38 cellular contexts compared by ENCODE assay signal in genomic region chr16:49862694-49863093, GRCh38. TPM values are rescaled to one million over a fixed set of nuclear protein-coding genes. Genes with fewer than 3 reads are reported as not detected.
"Had no signal": no experiment of that assay in that cellular context is flagged by ENCODE, and none has a peak within 500 bp of the region (broad histone marks: within the 10 kb centered on the region; RNA-seq: fewer than 3 reads in every experiment).

No MANE protein-coding gene starts in this region.

- H3K9me3 Mint-ChIP-seq: activated naive CD4-positive, alpha-beta T cell treated with anti-CD3 and anti-CD28 coated beads for 36 hours; activated naive CD4-positive, alpha-beta T cell treated with anti-CD3 and anti-CD28 coated beads, Interleukin-2, amount 10 ng/mL, durations not matched to agents 7 days and 5 days; activated naive CD4-positive, alpha-beta T cell treated with anti-CD3 and anti-CD28 coated beads, Interleukin-2, amount 50 U/mL, for 24 hours; activated naive CD4-positive, alpha-beta T cell treated with anti-CD3 and anti-CD28 coated beads, Interleukin-2, amount 50 U/mL, for 72 hours; activated naive CD8-positive, alpha-beta T cell treated with anti-CD3 and anti-CD28 coated beads for 36 hours; activated naive CD8-positive, alpha-beta T cell treated with anti-CD3 and anti-CD28 coated beads, Interleukin-2, amount 10 ng/mL, durations not matched to agents 7 days and 5 days; activated naive CD8-positive, alpha-beta T cell treated with anti-CD3 and anti-CD28 coated beads, Interleukin-2, amount 50 U/mL, for 24 hours; activated T-cell treated with anti-CD3 and anti-CD28 coated beads, Interleukin-2, amount 50 U/mL, for 24 hours; activated T-cell treated with anti-CD3 and anti-CD28 coated beads, Interleukin-2, amount 50 U/mL, for 4 hours; activated T-cell treated with anti-CD3 and anti-CD28 coated beads, Interleukin-2, amount 50 U/mL, for 72 hours; activated T-helper 1 cell treated with anti-CD3 and anti-CD28 coated beads, Interleukin-12 subunit alpha, Interleukin-12 subunit beta, Interleukin-2, Interleukin-4 antibody, amounts not matched to agents 30 ng/mL and 10 ng/mL and 1 ng/mL, durations not matched to agents 14 hours and 24 hours and 36 hours; activated T-helper 17 cell treated with anti-CD3 and anti-CD28 coated beads, Interleukin-2, amount 50 U/mL, for 72 hours; activated T-helper 2 cell treated with anti-CD3 and anti-CD28 coated beads, Interferon-gamma antibody, Interleukin-2, Interleukin-4, amounts not matched to agents 10 μg/mL and 5 μg/mL and 100 μg/mL, durations not matched to agents 14 hours and 24 hours and 36 hours; brain; central memory CD8-positive, alpha-beta T cell had no signal

- H3K27ac ChIP-seq: adrenal gland, ascending aorta, body of pancreas, brain microvascular endothelial cell, breast epithelium, cardiac muscle cell had no signal

- H3K27me3 ChIP-seq: adrenal gland, ascending aorta, body of pancreas, breast epithelium, cardiac muscle cell had no signal

- H3K27ac Mint-ChIP-seq: activated naive CD4-positive, alpha-beta T cell treated with anti-CD3 and anti-CD28 coated beads for 36 hours; activated naive CD4-positive, alpha-beta T cell treated with anti-CD3 and anti-CD28 coated beads, Interleukin-2, amount 10 ng/mL, durations not matched to agents 7 days and 5 days; activated naive CD4-positive, alpha-beta T cell treated with anti-CD3 and anti-CD28 coated beads, Interleukin-2, amount 50 U/mL, for 24 hours; activated naive CD4-positive, alpha-beta T cell treated with anti-CD3 and anti-CD28 coated beads, Interleukin-2, amount 50 U/mL, for 72 hours; activated naive CD8-positive, alpha-beta T cell; activated naive CD8-positive, alpha-beta T cell treated with anti-CD3 and anti-CD28 coated beads for 36 hours; activated naive CD8-positive, alpha-beta T cell treated with anti-CD3 and anti-CD28 coated beads, Interleukin-2, amount 10 ng/mL, durations not matched to agents 7 days and 5 days; activated naive CD8-positive, alpha-beta T cell treated with anti-CD3 and anti-CD28 coated beads, Interleukin-2, amount 50 U/mL, for 24 hours; activated T-cell treated with anti-CD3 and anti-CD28 coated beads, Interleukin-2, amount 50 U/mL, for 24 hours; activated T-cell treated with anti-CD3 and anti-CD28 coated beads, Interleukin-2, amount 50 U/mL, for 72 hours; activated T-helper 1 cell treated with anti-CD3 and anti-CD28 coated beads, Interleukin-12 subunit alpha, Interleukin-12 subunit beta, Interleukin-2, Interleukin-4 antibody, amounts not matched to agents 30 ng/mL and 10 ng/mL and 1 ng/mL, durations not matched to agents 14 hours and 24 hours and 36 hours; activated T-helper 17 cell treated with anti-CD3 and anti-CD28 coated beads, Interleukin-2, amount 50 U/mL, for 72 hours; activated T-helper 2 cell treated with anti-CD3 and anti-CD28 coated beads, Interferon-gamma antibody, Interleukin-2, Interleukin-4, amounts not matched to agents 10 μg/mL and 5 μg/mL and 100 μg/mL, durations not matched to agents 14 hours and 24 hours and 36 hours; brain had no signal

- H3K36me3 Mint-ChIP-seq: activated naive CD4-positive, alpha-beta T cell treated with anti-CD3 and anti-CD28 coated beads, Interleukin-2, amount 10 ng/mL, durations not matched to agents 7 days and 5 days; activated naive CD4-positive, alpha-beta T cell treated with anti-CD3 and anti-CD28 coated beads, Interleukin-2, amount 50 U/mL, for 24 hours; activated naive CD8-positive, alpha-beta T cell; activated naive CD8-positive, alpha-beta T cell treated with anti-CD3 and anti-CD28 coated beads for 36 hours; activated naive CD8-positive, alpha-beta T cell treated with anti-CD3 and anti-CD28 coated beads, Interleukin-2, amount 10 ng/mL, durations not matched to agents 7 days and 5 days; brain had no signal

- H3K4me1 Mint-ChIP-seq: central memory CD8-positive, alpha-beta T cell had no signal

- DNase-seq: activated effector memory CD4-positive, alpha-beta T cell treated with anti-CD3 and anti-CD28 coated beads, Interleukin-2, amount 50 U/mL, for 16 hours; activated effector memory CD4-positive, alpha-beta T cell treated with Interleukin-2 at 50 U/mL for 16 hours; activated gamma-delta T cell; activated gamma-delta T cell treated with Interleukin-2 at 50 U/mL for 16 hours; activated naive CD4-positive, alpha-beta T cell; activated naive CD4-positive, alpha-beta T cell treated with anti-CD3 and anti-CD28 coated beads for 36 hours; activated naive CD4-positive, alpha-beta T cell treated with anti-CD3 and anti-CD28 coated beads, Interleukin-2, amount 10 ng/mL, durations not matched to agents 7 days and 5 days; activated naive CD4-positive, alpha-beta T cell treated with anti-CD3 and anti-CD28 coated beads, Interleukin-2, amount 50 U/mL, for 16 hours; activated naive CD4-positive, alpha-beta T cell treated with Interleukin-2 at 50 U/mL for 16 hours; activated naive CD8-positive, alpha-beta T cell treated with anti-CD3 and anti-CD28 coated beads for 36 hours; activated naive CD8-positive, alpha-beta T cell treated with anti-CD3 and anti-CD28 coated beads, Interleukin-2, amount 10 ng/mL, durations not matched to agents 7 days and 5 days; activated naive CD8-positive, alpha-beta T cell treated with anti-CD3 and anti-CD28 coated beads, Interleukin-2, amount 50 U/mL, for 24 hours; activated T-cell treated with anti-CD3 and anti-CD28 coated beads, Interleukin-2, amount 50 U/mL, for 1 hour; activated T-cell treated with anti-CD3 and anti-CD28 coated beads, Interleukin-2, amount 50 U/mL, for 24 hours; activated T-cell treated with anti-CD3 and anti-CD28 coated beads, Interleukin-2, amount 50 U/mL, for 4 hours; activated T-cell treated with anti-CD3 and anti-CD28 coated beads, Interleukin-2, amount 50 U/mL, for 48 hours; activated T-cell treated with anti-CD3 and anti-CD28 coated beads, Interleukin-2, amount 50 U/mL, for 72 hours; adrenal gland; amniotic stem cell; amygdala; anterior cingulate cortex; aorta; body of pancreas; brain microvascular endothelial cell; caudate nucleus; central memory CD4-positive, alpha-beta T cell; cerebellar nuclear complex had no signal

- H3K9me3 ChIP-seq: adrenal gland, ascending aorta, body of pancreas, breast epithelium had no signal

- H3K4me1 ChIP-seq: breast epithelium had no signal

- H3K36me3 ChIP-seq: adrenal gland, ascending aorta, brain microvascular endothelial cell, breast epithelium, cardiac muscle cell had no signal

- H3K4me3 ChIP-seq: adrenal gland, ascending aorta, body of pancreas, breast epithelium, cardiac muscle cell had no signal

- H3K4me3 Mint-ChIP-seq: activated naive CD4-positive, alpha-beta T cell treated with anti-CD3 and anti-CD28 coated beads for 36 hours; activated naive CD4-positive, alpha-beta T cell treated with anti-CD3 and anti-CD28 coated beads, Interleukin-2, amount 10 ng/mL, durations not matched to agents 7 days and 5 days; activated naive CD4-positive, alpha-beta T cell treated with anti-CD3 and anti-CD28 coated beads, Interleukin-2, amount 50 U/mL, for 24 hours; activated naive CD8-positive, alpha-beta T cell; activated naive CD8-positive, alpha-beta T cell treated with anti-CD3 and anti-CD28 coated beads for 36 hours; activated naive CD8-positive, alpha-beta T cell treated with anti-CD3 and anti-CD28 coated beads, Interleukin-2, amount 10 ng/mL, durations not matched to agents 7 days and 5 days; activated naive CD8-positive, alpha-beta T cell treated with anti-CD3 and anti-CD28 coated beads, Interleukin-2, amount 50 U/mL, for 24 hours; activated T-cell treated with anti-CD3 and anti-CD28 coated beads, Interleukin-2, amount 50 U/mL, for 24 hours; activated T-cell treated with anti-CD3 and anti-CD28 coated beads, Interleukin-2, amount 50 U/mL, for 4 hours; activated T-cell treated with anti-CD3 and anti-CD28 coated beads, Interleukin-2, amount 50 U/mL, for 72 hours; activated T-helper 1 cell treated with anti-CD3 and anti-CD28 coated beads, Interleukin-12 subunit alpha, Interleukin-12 subunit beta, Interleukin-2, Interleukin-4 antibody, amounts not matched to agents 30 ng/mL and 10 ng/mL and 1 ng/mL, durations not matched to agents 14 hours and 24 hours and 36 hours; activated T-helper 17 cell treated with anti-CD3 and anti-CD28 coated beads, Interleukin-2, amount 50 U/mL, for 72 hours; central memory CD8-positive, alpha-beta T cell had no signal

- ATAC-seq: activated naive CD4-positive, alpha-beta T cell treated with anti-CD3 and anti-CD28 coated beads, Interleukin-2, amount 50 U/mL, for 72 hours; activated naive CD8-positive, alpha-beta T cell treated with anti-CD3 and anti-CD28 coated beads, Interleukin-2, amount 50 U/mL, for 24 hours; activated T-cell treated with anti-CD3 and anti-CD28 coated beads, Interleukin-2, amount 50 U/mL, for 4 hours; activated T-cell treated with anti-CD3 and anti-CD28 coated beads, Interleukin-2, amount 50 U/mL, for 72 hours; activated T-helper 17 cell treated with anti-CD3 and anti-CD28 coated beads, Interleukin-2, amount 50 U/mL, for 72 hours; body of pancreas had no signal

RNA-seq across cellular contexts. Expression of gene ZNF423, which starts 6.8 kb away (rescaled TPM):
- total RNA-seq: activated naive CD8-positive, alpha-beta T cell treated with anti-CD3 and anti-CD28 coated beads for 36 hours; activated T-cell treated with anti-CD3 and anti-CD28 coated beads, Interleukin-2, amount 50 U/mL, for 72 hours; activated T-helper 1 cell treated with anti-CD3 and anti-CD28 coated beads, Interleukin-12 subunit alpha, Interleukin-12 subunit beta, Interleukin-2, Interleukin-4 antibody, amounts not matched to agents 30 ng/mL and 10 ng/mL and 1 ng/mL, durations not matched to agents 14 hours and 24 hours and 36 hours; activated T-helper 17 cell treated with anti-CD3 and anti-CD28 coated beads, Interleukin-2, amount 50 U/mL, for 72 hours; activated T-helper 2 cell treated with anti-CD3 and anti-CD28 coated beads, Interferon-gamma antibody, Interleukin-2, Interleukin-4, amounts not matched to agents 10 μg/mL and 5 μg/mL and 100 μg/mL, durations not matched to agents 14 hours and 24 hours and 36 hours had no signal
